Comparison of ENCODE assay signal across 22 cellular contexts in the genomic region with DNA sequence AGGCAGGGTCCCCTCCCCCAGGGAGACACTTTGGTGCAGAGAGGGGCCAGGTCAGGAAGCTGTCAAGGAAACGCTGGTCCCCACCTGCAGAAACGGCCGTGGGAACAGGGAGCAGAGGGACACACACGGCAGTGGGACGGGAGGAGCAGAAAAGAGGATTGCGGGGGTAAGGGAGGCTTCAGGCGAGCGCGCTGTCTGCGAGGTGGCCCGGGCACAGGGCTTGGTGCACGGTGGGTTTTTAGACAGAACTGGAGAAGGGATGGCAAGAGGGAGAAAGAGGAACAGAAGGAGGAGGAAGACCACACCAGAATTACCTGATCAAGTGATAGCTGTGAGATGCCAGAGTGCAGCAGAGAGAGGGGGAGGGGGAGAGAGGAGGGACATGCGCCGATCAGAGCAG. TPM values are rescaled to one million over a fixed set of nuclear protein-coding genes. Genes with fewer than 3 reads are reported as not detected.
DNase-seq lines count a peak whose midpoint lies in the region; ATAC-seq and TF ChIP-seq lines count a peak whose summit lies in the region.
"Had no signal": no experiment of that assay in that cellular context is flagged by ENCODE, and none has a peak within 500 bp of the region (broad histone marks: within the 10 kb centered on the region; RNA-seq: fewer than 3 reads in every experiment).

No MANE protein-coding gene starts in this region.

- H3K27ac Mint-ChIP-seq in GM23338 = no peak overlapping the region
- no peak overlapping the region for H3K27ac Mint-ChIP-seq in WTC11
- peak overlapping the region; percentile 9 for H3K27ac Mint-ChIP-seq in neural progenitor cell
- no peak overlapping the region for H3K27ac Mint-ChIP-seq in osteocyte (ENCODE audit: unreplicated experiment)

- H3K4me3 Mint-ChIP-seq in GM23338 = no peak overlapping the region; the same call in 2 of the 3 replicates
- H3K4me3 Mint-ChIP-seq in WTC11 = no peak overlapping the region
- H3K4me3 Mint-ChIP-seq in neural progenitor cell = no peak overlapping the region
- no peak overlapping the region for H3K4me3 Mint-ChIP-seq in osteocyte (ENCODE audit: unreplicated experiment)
- H3K4me3 Mint-ChIP-seq: CD4-positive, CD25-positive, alpha-beta regulatory T cell; CD8-positive, alpha-beta memory T cell had no signal

- no peak overlapping the region for H3K4me3 ChIP-seq in BLaER1
- no peak overlapping the region for H3K4me3 ChIP-seq in GM23338
- no peak overlapping the region for H3K4me3 ChIP-seq in neural progenitor cell
- H3K4me3 ChIP-seq: GM12878, HAP-1, K562 had no signal

- H3K27me3 ChIP-seq in BLaER1 (no peaks in the 10 kb centered on the region), GM23338 (ENCODE audit: insufficient read depth) (no peaks in the 10 kb centered on the region), neural progenitor cell (no peaks in the 10 kb centered on the region)

- H3K9me3 ChIP-seq in BLaER1 (no peaks in the 10 kb centered on the region), neural progenitor cell (ENCODE audit: low read depth) (no peaks in the 10 kb centered on the region)
- H3K9me3 ChIP-seq: HAP-1 had no signal

- no peaks in the 10 kb centered on the region for H3F3A ChIP-seq in GM23338 (replicated peaks; ENCODE audit: low read depth)
- H3F3A ChIP-seq in neural progenitor cell (ENCODE audit: low read depth) = no peaks in the 10 kb centered on the region

- POLR2A ChIA-PET in WTC11 (lab: Charles Lee) = no interaction called here

- H4K20me1 ChIP-seq in BLaER1 (no peaks in the 10 kb centered on the region), GM23338 (replicated peaks; ENCODE audit: insufficient read depth) (no peaks in the 10 kb centered on the region), neural progenitor cell (ENCODE audit: low read depth) (no peaks in the 10 kb centered on the region)

- H3K4me1 ChIP-seq in BLaER1 (peaks cover 12% of the 10 kb centered on the region), GM23338 (ENCODE audit: insufficient read depth) (0 out of 2 replicates have a peak, but pooled peaks cover 3% of the 10 kb centered on the region), neural progenitor cell (no peaks in the 10 kb centered on the region)
- H3K4me1 ChIP-seq: HAP-1 had no signal

- H3K4me2 ChIP-seq in BLaER1 = peak overlapping the region; percentile 39
- no peak overlapping the region for H3K4me2 ChIP-seq in GM23338
- no peak overlapping the region for H3K4me2 ChIP-seq in neural progenitor cell

- no peak for TF ChIP-seq CTCF in GM23338 (conservative IDR thresholded peaks at IDR 0.05; ENCODE audit: low read depth in 2 of 2)
- TF ChIP-seq CTCF in WTC11 (IDR thresholded peaks at IDR 0.05) = no peak
- TF ChIP-seq CTCF in neural progenitor cell (IDR thresholded peaks at IDR 0.05) = no peak
- no peak for TF ChIP-seq CTCF in osteocyte (IDR thresholded peaks at IDR 0.05)

- H2AFZ ChIP-seq in GM23338 (no peak overlapping the region; the same call in 1 of the 2 replicates), neural progenitor cell (replicated peaks) (no peak overlapping the region)

- no peaks in the 10 kb centered on the region for H3K9me2 ChIP-seq in GM23338 (ENCODE audit: insufficient read depth)

- H3K27me3 Mint-ChIP-seq in GM23338 (ENCODE audit: insufficient read depth, low read depth, poor library complexity) (peaks cover 8% of the 10 kb centered on the region), WTC11 (ENCODE audit: low read depth) (peaks cover 5% of the 10 kb centered on the region), neural progenitor cell (ENCODE audit: insufficient read depth, low read depth) (peaks cover 6% of the 10 kb centered on the region), osteocyte (ENCODE audit: unreplicated experiment) (no peaks in the 10 kb centered on the region)

- H3K9me3 Mint-ChIP-seq in GM23338 = no peaks in the 10 kb centered on the region; the same call in 2 of the 3 replicates
- no peaks in the 10 kb centered on the region for H3K9me3 Mint-ChIP-seq in WTC11
- no peaks in the 10 kb centered on the region for H3K9me3 Mint-ChIP-seq in neural progenitor cell
- no peaks in the 10 kb centered on the region for H3K9me3 Mint-ChIP-seq in osteocyte (ENCODE audit: unreplicated experiment)
- H3K9me3 Mint-ChIP-seq: CD4-positive, CD25-positive, alpha-beta regulatory T cell; CD8-positive, alpha-beta memory T cell had no signal

- peak; percentile 14; the same call in 2 of the 3 replicates for ATAC-seq in GM23338
- 0 out of 2 replicates have a peak, but pooled peaks have one; percentile 14 for ATAC-seq in WTC11
- ATAC-seq: GM12878 had no signal

- H3K27ac ChIP-seq in BLaER1 = no peak overlapping the region
- no peak overlapping the region for H3K27ac ChIP-seq in GM23338 (ENCODE audit: low read depth)
- H3K27ac ChIP-seq in neural progenitor cell = no peak overlapping the region
- H3K27ac ChIP-seq: HL-60 had no signal

- H3K36me3 ChIP-seq in BLaER1 (no peaks in the 10 kb centered on the region), GM23338 (ENCODE audit: insufficient read depth) (no peaks in the 10 kb centered on the region), neural progenitor cell (no peaks in the 10 kb centered on the region)
- H3K36me3 ChIP-seq: HAP-1 had no signal

- no peak overlapping the region for H3K9ac ChIP-seq in BLaER1
- H3K9ac ChIP-seq in neural progenitor cell = no peak overlapping the region

- DNase-seq in GM23338 (ENCODE audit: low spot score) = no peak
- no peak for DNase-seq in WTC11 (ENCODE audit: low spot score)
- DNase-seq in neural progenitor cell (ENCODE audit: low spot score) = no peak
- DNase-seq in NCI-H226 = no peak
- no peak for DNase-seq in activated naive CD4-positive, alpha-beta T cell treated with Interleukin-2 at 50 U/mL for 16 hours
- no peak for DNase-seq in osteocyte (ENCODE audit: extremely low spot score, unreplicated experiment)
- DNase-seq in DMS79 (lab: John Stamatoyannopoulos, UW) = no peak
- DNase-seq: 8988T; C1 segment of cervical spinal cord; Calu3; CD4-positive, CD25-positive, alpha-beta regulatory T cell; CD8-positive, alpha-beta memory T cell; DND-41; EL had no signal

- H3K4me1 Mint-ChIP-seq in GM23338 (peaks cover 25% of the 10 kb centered on the region), WTC11 (peaks cover 16% of the 10 kb centered on the region), neural progenitor cell (peaks cover 6% of the 10 kb centered on the region), osteocyte (ENCODE audit: unreplicated experiment) (no peaks in the 10 kb centered on the region)
- H3K4me1 Mint-ChIP-seq: CD4-positive, CD25-positive, alpha-beta regulatory T cell; CD8-positive, alpha-beta memory T cell had no signal

- CTCF ChIA-PET in WTC11 (lab: Charles Lee) = interaction anchor here (1.0 to 4.9 kb wide), 6 partner anchors 12 to 93 kb away, joined by 3 to 31 read pairs (median 7); no protein-coding TSS in a partner anchor

- H3K79me2 ChIP-seq in GM23338 (replicated peaks; ENCODE audit: insufficient read depth) (no peaks in the 10 kb centered on the region), neural progenitor cell (ENCODE audit: low read depth) (no peaks in the 10 kb centered on the region)

- H3K36me3 Mint-ChIP-seq in GM23338 (ENCODE audit: low read depth) (no peaks in the 10 kb centered on the region), WTC11 (no peaks in the 10 kb centered on the region), neural progenitor cell (no peaks in the 10 kb centered on the region), osteocyte (ENCODE audit: unreplicated experiment) (no peaks in the 10 kb centered on the region)

TF ChIP-seq in GM23338, 12 proteins besides CTCF, POLR2A, EP300 and RAD21 (continues in another document):
- TF ChIP-seq ETS1 (IDR thresholded peaks at IDR 0.05) (no peak), EZH2 (IDR thresholded peaks at IDR 0.05; ENCODE audit: low read depth, unreplicated experiment) (no peak), NANOG (IDR thresholded peaks at IDR 0.05; ENCODE audit: borderline replicate concordance) (no peak)

TF ChIP-seq in WTC11, 78 proteins besides CTCF, POLR2A, EP300 and RAD21 (continues in another document):
- TF ChIP-seq ZNF138 (CRISPR knock-in tag; conservative IDR thresholded peaks at IDR 0.05) (no peak), JUN (CRISPR knock-in tag; IDR thresholded peaks at IDR 0.05) (no peak), HMGA2 (CRISPR knock-in tag; IDR thresholded peaks at IDR 0.05) (no peak)
- TF ChIP-seq, protein P1, sequence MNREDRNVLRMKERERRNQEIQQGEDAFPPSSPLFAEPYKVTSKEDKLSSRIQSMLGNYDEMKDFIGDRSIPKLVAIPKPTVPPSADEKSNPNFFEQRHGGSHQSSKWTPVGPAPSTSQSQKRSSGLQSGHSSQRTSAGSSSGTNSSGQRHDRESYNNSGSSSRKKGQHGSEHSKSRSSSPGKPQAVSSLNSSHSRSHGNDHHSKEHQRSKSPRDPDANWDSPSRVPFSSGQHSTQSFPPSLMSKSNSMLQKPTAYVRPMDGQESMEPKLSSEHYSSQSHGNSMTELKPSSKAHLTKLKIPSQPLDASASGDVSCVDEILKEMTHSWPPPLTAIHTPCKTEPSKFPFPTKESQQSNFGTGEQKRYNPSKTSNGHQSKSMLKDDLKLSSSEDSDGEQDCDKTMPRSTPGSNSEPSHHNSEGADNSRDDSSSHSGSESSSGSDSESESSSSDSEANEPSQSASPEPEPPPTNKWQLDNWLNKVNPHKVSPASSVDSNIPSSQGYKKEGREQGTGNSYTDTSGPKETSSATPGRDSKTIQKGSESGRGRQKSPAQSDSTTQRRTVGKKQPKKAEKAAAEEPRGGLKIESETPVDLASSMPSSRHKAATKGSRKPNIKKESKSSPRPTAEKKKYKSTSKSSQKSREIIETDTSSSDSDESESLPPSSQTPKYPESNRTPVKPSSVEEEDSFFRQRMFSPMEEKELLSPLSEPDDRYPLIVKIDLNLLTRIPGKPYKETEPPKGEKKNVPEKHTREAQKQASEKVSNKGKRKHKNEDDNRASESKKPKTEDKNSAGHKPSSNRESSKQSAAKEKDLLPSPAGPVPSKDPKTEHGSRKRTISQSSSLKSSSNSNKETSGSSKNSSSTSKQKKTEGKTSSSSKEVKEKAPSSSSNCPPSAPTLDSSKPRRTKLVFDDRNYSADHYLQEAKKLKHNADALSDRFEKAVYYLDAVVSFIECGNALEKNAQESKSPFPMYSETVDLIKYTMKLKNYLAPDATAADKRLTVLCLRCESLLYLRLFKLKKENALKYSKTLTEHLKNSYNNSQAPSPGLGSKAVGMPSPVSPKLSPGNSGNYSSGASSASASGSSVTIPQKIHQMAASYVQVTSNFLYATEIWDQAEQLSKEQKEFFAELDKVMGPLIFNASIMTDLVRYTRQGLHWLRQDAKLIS (CRISPR knock-in tag; IDR thresholded peaks at IDR 0.05; ENCODE audit: borderline replicate concordance) = no peak

RNA-seq across cellular contexts. Expression of gene KLHL35, which starts 6.0 kb away (rescaled TPM):
- total RNA-seq in GM23338 (2014; rRNA removed; shearing (Covaris generic)) = 0.28 and 1.1 TPM in 2 replicates
- 0.10 TPM in 1 of 2 replicates, not detected in the other for polyA plus RNA-seq in GM23338 (2016; fragmentation: Nextera tagmentation; extraction: Ambion mirVana)
- 0.22 to 0.60 TPM (median 0.39 TPM) in 3 replicates for total RNA-seq in WTC11 (2021)
- total RNA-seq in neural progenitor cell (ENCODE audit: low replicate concordance) = 1.2 and 1.5 TPM in 2 replicates
- 2.3 and 2.8 TPM in 2 replicates for total RNA-seq in osteocyte
- total RNA-seq: G401, H4, HT1080, K562 had no signal
- polyA plus RNA-seq: K562 had no signal

RNA-seq across cellular contexts. Expression of gene RPS3, which starts 39.7 kb away (rescaled TPM):
- 1,200 and 1,745 TPM in 2 replicates for total RNA-seq in GM23338 (2014; rRNA removed; shearing (Covaris generic))
- polyA plus RNA-seq in GM23338 (2016; fragmentation: Nextera tagmentation; extraction: Ambion mirVana) = 2,793 and 2,848 TPM in 2 replicates
- total RNA-seq in WTC11 (2021) = 3,967 to 4,516 TPM (median 4,446 TPM) in 3 replicates
- total RNA-seq in neural progenitor cell (ENCODE audit: low replicate concordance) = 1,927 and 1,962 TPM in 2 replicates
- 2,093 and 2,150 TPM in 2 replicates for total RNA-seq in osteocyte
